In the genomic region with DNA sequence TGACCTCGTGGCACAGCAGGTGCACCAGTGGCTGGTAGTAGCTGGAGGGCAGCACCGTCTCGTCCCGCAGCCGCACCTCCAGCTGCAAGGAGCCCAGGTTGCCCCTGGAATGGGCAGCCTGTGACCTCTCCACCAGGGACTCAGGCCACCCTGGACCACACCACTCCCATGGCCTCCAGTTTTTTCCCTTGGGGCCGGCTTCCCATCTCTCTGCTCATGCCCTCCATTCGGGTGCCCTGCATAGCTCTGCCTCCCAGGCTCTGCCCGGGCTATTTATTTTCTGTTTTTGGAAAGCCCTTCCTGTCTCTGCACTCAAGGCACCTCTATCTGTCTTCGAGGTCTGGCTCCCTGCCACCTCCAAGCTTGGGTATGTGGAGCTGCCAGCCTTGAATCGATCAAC, we compare ENCODE assay signal across 1 cellular context. TPM values are rescaled to one million over a fixed set of nuclear protein-coding genes. Genes with fewer than 3 reads are reported as not detected.
"Had no signal": no experiment of that assay in that cellular context is flagged by ENCODE, and none has a peak within 500 bp of the region (broad histone marks: within the 10 kb centered on the region; RNA-seq: fewer than 3 reads in every experiment).

No MANE protein-coding gene starts in this region.

RNA-seq across cellular contexts. Expression of gene UPK3BL2, which starts 46.6 kb away (rescaled TPM):
- total RNA-seq: smooth muscle cell had no signal
